In the genomic region with DNA sequence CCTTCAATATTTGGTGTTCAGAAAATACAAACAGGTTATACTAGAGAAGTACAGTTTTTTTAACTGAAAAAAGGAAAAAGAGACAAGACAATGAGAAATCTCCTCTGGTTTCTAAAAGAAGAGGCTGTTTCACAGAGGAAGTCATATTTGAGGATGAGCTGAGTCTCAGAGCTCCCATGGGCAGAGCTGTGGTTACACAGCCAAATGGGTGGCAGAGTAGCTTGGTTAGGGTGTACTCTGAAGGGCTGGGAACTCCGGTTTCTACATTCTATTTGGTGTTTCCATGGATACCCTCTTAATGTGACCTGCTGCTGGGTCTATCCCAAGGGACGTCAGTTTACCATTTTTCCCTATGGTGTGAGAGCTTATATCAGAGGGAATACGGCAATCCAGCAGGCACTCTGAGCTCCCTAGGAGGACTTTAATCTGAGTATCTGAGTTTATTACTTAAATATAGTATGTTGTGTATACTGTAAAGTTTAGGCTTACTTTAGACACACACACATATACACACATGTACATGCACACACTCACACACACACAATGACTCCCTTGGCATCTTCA, we compare ENCODE assay signal across 24 cellular contexts.
A peak's percentile ranks its signal among the peaks of the same experiment; 100 is the strongest.
DNase-seq lines count a peak whose midpoint lies in the region; ATAC-seq, FAIRE-seq and TF ChIP-seq lines count a peak whose summit lies in the region.
"Had no signal": no experiment of that assay in that cellular context is flagged by ENCODE, and none has a peak within 500 bp of the region (broad histone marks: within the 10 kb centered on the region; RNA-seq: fewer than 3 reads in every experiment).

No MANE protein-coding gene starts in this region.

- DNase-seq in HepG2 (ENCODE audit: low spot score) (no peak), right lobe of liver (no peak), activated B cell treated with CpG ODN at 0.5 μM for 24 hours (no peak), memory B cell (ENCODE audit: low spot score in 2 of 2) (no peak), aorta (no peak), GM20000 (ENCODE audit: low spot score) (no peak), NCI-H226 (no peak)
- DNase-seq: C1 segment of cervical spinal cord; Calu3; CD4-positive, alpha-beta memory T cell; COR-L47; DMS53; DMS79 treated with DMSO at 0.1 percent for 48 hours; GF-D8; GOT3; H9; HFFc6 had no signal

- H3K27me3 Mint-ChIP-seq in IgD-negative memory B cell (no peaks in the 10 kb centered on the region), activated B cell treated with CpG ODN at 0.5 μM for 24 hours (no peaks in the 10 kb centered on the region), memory B cell (no peaks in the 10 kb centered on the region)
- H3K27me3 Mint-ChIP-seq: B cell had no signal

- H3K36me3 ChIP-seq in HepG2 (replicated peaks in 1 of 2; ENCODE audit: control insufficient read depth in 1 of 2, insufficient read depth in 2 of 2, low read length in 2 of 2) = no peaks in the 10 kb centered on the region
- no peaks in the 10 kb centered on the region for H3K36me3 ChIP-seq in right lobe of liver
- no peaks in the 10 kb centered on the region for H3K36me3 ChIP-seq in aorta (ENCODE audit: control insufficient read depth in 1 of 2, insufficient read depth in 2 of 2, low read length in 1 of 2)

- in situ Hi-C loops in HepG2 (cut with HindIII; ENCODE audit: extremely low pct_ligation_motif_present, low pct_unique_long_range_greater_than_20kb) = no loop called here

- intact Hi-C loops in HepG2 (cut with micrococcal nuclease; ENCODE audit: unreplicated experiment) = no loop called here
- intact Hi-C loops in right lobe of liver (cut with DNase I) = no loop called here
- intact Hi-C loops in activated B cell treated with CpG ODN at 0.5 μM for 24 hours (cut with micrococcal nuclease) = no loop called here
- intact Hi-C loops in aorta (cut with DNase I) = no loop called here

- H3K27ac ChIP-seq in HepG2 (ENCODE audit: extremely low read length, insufficient read depth, low read length) = no peak overlapping the region
- H3K27ac ChIP-seq in right lobe of liver = no peak overlapping the region
- no peak overlapping the region for H3K27ac ChIP-seq in aorta (ENCODE audit: low read depth in 1 of 2, low read length in 2 of 2)
- H3K27ac ChIP-seq: 22Rv1 had no signal

- FAIRE-seq in HepG2 (lab: Jason Lieb, UNC) = no peak
- FAIRE-seq: A204.1, GM12891, GM18507 had no signal

- TF ChIP-seq POLR2A in HepG2 (IDR thresholded peaks at IDR 0.05; ENCODE audit: insufficient read depth in 1 of 2, low read depth in 2 of 2, low read length in 2 of 2) = no peak
- TF ChIP-seq POLR2A in right lobe of liver (IDR thresholded peaks at IDR 0.05) = no peak

- H3K9me3 Mint-ChIP-seq in IgD-negative memory B cell = no peaks in the 10 kb centered on the region
- H3K9me3 Mint-ChIP-seq in activated B cell treated with CpG ODN at 0.5 μM for 24 hours = peaks cover 3% of the 10 kb centered on the region
- no peaks in the 10 kb centered on the region for H3K9me3 Mint-ChIP-seq in memory B cell
- H3K9me3 Mint-ChIP-seq: CD4-positive, alpha-beta memory T cell; H9 had no signal

- TF ChIP-seq CTCF in HepG2 (CRISPR knock-in tag; IDR thresholded peaks at IDR 0.05) = no peak
- no peak for TF ChIP-seq CTCF in right lobe of liver (IDR thresholded peaks at IDR 0.05)
- TF ChIP-seq CTCF in activated B cell treated with CpG ODN at 0.5 μM for 24 hours (IDR thresholded peaks at IDR 0.05) = no peak
- no peak for TF ChIP-seq CTCF in GM20000 (IDR thresholded peaks at IDR 0.05; ENCODE audit: extremely low read depth, missing control alignments)

- ATAC-seq in HepG2 = no peak
- no peak for ATAC-seq in right lobe of liver
- ATAC-seq in activated B cell treated with CpG ODN at 0.5 μM for 24 hours (ENCODE audit: low read depth) = peak; percentile 21
- no peak for ATAC-seq in memory B cell (ENCODE audit: low read depth)
- ATAC-seq in aorta (ENCODE audit: low FRiP score) = no peak
- ATAC-seq: HCT116 had no signal

- no TSS peak for BruUV-seq in HepG2 (replicated peaks; lab: Mats Ljungman, UMichigan)

- no peak overlapping the region for H3K9ac ChIP-seq in HepG2 (ENCODE audit: insufficient read depth, low read depth, low read length)

- no peak overlapping the region for H3K4me3 Mint-ChIP-seq in IgD-negative memory B cell
- no peak overlapping the region for H3K4me3 Mint-ChIP-seq in activated B cell treated with CpG ODN at 0.5 μM for 24 hours
- no peak overlapping the region for H3K4me3 Mint-ChIP-seq in memory B cell
- H3K4me3 Mint-ChIP-seq: B cell; CD4-positive, alpha-beta memory T cell; H9; HFFc6 had no signal

- CTCF ChIA-PET in HepG2 (lab: Yijun Ruan, JAX; ENCODE audit: low intra/inter-chr PET ratio, low total read pairs) (no interaction called here), activated B cell treated with CpG ODN at 0.5 μM for 24 hours (lab: Charles Lee) (interaction anchor here (0.9 to 2.0 kb wide), 2 partner anchors 18 to 165 kb away, joined by 3 to 7 read pairs; no protein-coding TSS in a partner anchor)

- H3K4me3 ChIP-seq in HepG2 (replicated peaks in 1 of 3; ENCODE audit: insufficient read depth in 1 of 3, low read depth in 2 of 3, low read length in 3 of 3) (no peak overlapping the region), right lobe of liver (no peak overlapping the region), aorta (ENCODE audit: low read length in 2 of 2) (no peak overlapping the region)

- peaks cover 6 to 12% (median 10%) of the 10 kb centered on the region in 3 donors for H3K4me1 Mint-ChIP-seq in IgD-negative memory B cell
- H3K4me1 Mint-ChIP-seq in activated B cell treated with CpG ODN at 0.5 μM for 24 hours = peaks cover 15% of the 10 kb centered on the region
- H3K4me1 Mint-ChIP-seq in memory B cell = peaks cover 11% of the 10 kb centered on the region
- H3K4me1 Mint-ChIP-seq: CD4-positive, alpha-beta memory T cell had no signal

- TF ChIP-seq EP300 in HepG2 (IDR thresholded peaks at IDR 0.05; ENCODE audit: low read depth in 2 of 2, low read length in 2 of 2) = no peak
- TF ChIP-seq EP300 in HepG2 (CRISPR knock-in tag; IDR thresholded peaks at IDR 0.05; ENCODE audit: borderline replicate concordance) = no peak

- no peak for TF ChIP-seq RAD21 in HepG2 (CRISPR knock-in tag; IDR thresholded peaks at IDR 0.05)

- H3K4me2 ChIP-seq in HepG2 (ENCODE audit: low read depth, low read length) = no peak overlapping the region

- H3K27me3 ChIP-seq in HepG2 (ENCODE audit: control insufficient read depth in 1 of 2, insufficient read depth in 2 of 2, low read length in 2 of 2) (no peaks in the 10 kb centered on the region), right lobe of liver (no peaks in the 10 kb centered on the region), aorta (ENCODE audit: control insufficient read depth in 1 of 2, insufficient read depth in 2 of 2, low read length in 1 of 2) (no peaks in the 10 kb centered on the region)

- POLR2A ChIA-PET in HepG2 (lab: Yijun Ruan, JAX) (no interaction called here), activated B cell treated with CpG ODN at 0.5 μM for 24 hours (lab: Charles Lee) (no interaction called here)

- H3K27ac Mint-ChIP-seq in IgD-negative memory B cell (peak overlapping the region in 2 of 3 donors; percentile 3 to 73), activated B cell treated with CpG ODN at 0.5 μM for 24 hours (no peak overlapping the region), memory B cell (peak overlapping the region; percentile 78)
- H3K27ac Mint-ChIP-seq: B cell; CD4-positive, alpha-beta memory T cell; HFFc6 had no signal

- H3K79me2 ChIP-seq in HepG2 (ENCODE audit: insufficient read depth, low read length) = no peaks in the 10 kb centered on the region

- H3K4me1 ChIP-seq in HepG2 (ENCODE audit: insufficient read depth, low read length) (no peaks in the 10 kb centered on the region), right lobe of liver (no peaks in the 10 kb centered on the region), aorta (ENCODE audit: control insufficient read depth in 1 of 2, insufficient read depth in 2 of 2, low read length in 2 of 2) (no peaks in the 10 kb centered on the region)

- 0% methylated on average over 3 of the region's 3 CpGs for WGBS in HepG2 (ENCODE audit: low lambda C conversion rate)
- 83% methylated on average over 3 of the region's 3 CpGs for WGBS in right lobe of liver (ENCODE audit: insufficient coverage, low coverage, low lambda C conversion rate, missing lambda C conversion rate)
- WGBS in aorta, 2 donors = 68 to 69% methylated on average over 3 of the region's 3 CpGs

- no peaks in the 10 kb centered on the region for H4K20me1 ChIP-seq in HepG2 (ENCODE audit: insufficient read depth, low read length)

- H3K9me3 ChIP-seq in HepG2 (ENCODE audit: low read length) (no peaks in the 10 kb centered on the region), right lobe of liver (no peaks in the 10 kb centered on the region), aorta (ENCODE audit: control insufficient read depth, low read length) (no peaks in the 10 kb centered on the region)

- H3K36me3 Mint-ChIP-seq in IgD-negative memory B cell (peaks cover 5% of the 10 kb centered on the region), activated B cell treated with CpG ODN at 0.5 μM for 24 hours (ENCODE audit: low read depth) (peaks cover 58% of the 10 kb centered on the region), memory B cell (peaks cover 29% of the 10 kb centered on the region)
- H3K36me3 Mint-ChIP-seq: CD4-positive, alpha-beta memory T cell had no signal

- no peak overlapping the region for H2AFZ ChIP-seq in HepG2 (ENCODE audit: low read length)

TF ChIP-seq in HepG2, 621 proteins besides CTCF, POLR2A, EP300 and RAD21:
- TF ChIP-seq GZF1 (CRISPR knock-in tag; IDR thresholded peaks at IDR 0.05) = peak; percentile 69; the same call in 1 of the 2 replicates
- TF ChIP-seq CAMTA2 (CRISPR knock-in tag; IDR thresholded peaks at IDR 0.05; ENCODE audit: borderline replicate concordance) = no peak
